1 cellular context compared by ENCODE assay signal in genomic region chr3:8355346-8355745, GRCh38.
TF ChIP-seq lines count a peak whose summit lies in the region.

No MANE protein-coding gene starts in this region.

TF ChIP-seq in K562, 482 proteins besides CTCF, POLR2A, EP300 and RAD21 (continued from another document):
- TF ChIP-seq ZNF175 (CRISPR knock-in tag; IDR thresholded peaks at IDR 0.05; ENCODE audit: low read depth) (peak; percentile 64; the same call in 1 of the 2 replicates), ZNF134 (CRISPR knock-in tag; conservative IDR thresholded peaks at IDR 0.05) (peak; percentile 82), SP2 (IDR thresholded peaks at IDR 0.05; ENCODE audit: extremely low read depth, low read depth, low read length, poor library complexity, severe bottlenecking) (no peak), MAFK (IDR thresholded peaks at IDR 0.05; ENCODE audit: low read length) (no peak), KLF6 (CRISPR knock-in tag; IDR thresholded peaks at IDR 0.05; ENCODE audit: borderline replicate concordance) (peak; percentile 94), ZNF143 (CRISPR knock-in tag; IDR thresholded peaks at IDR 0.05) (no peak), FOXA3 (CRISPR knock-in tag; conservative IDR thresholded peaks at IDR 0.05 in 1 of 2, IDR thresholded peaks at IDR 0.05 in 1 of 2) (0 out of 4 replicates have a peak, but pooled peaks of 1 of the 2 experiments have one; percentile 30), CREB5 (CRISPR knock-in tag; IDR thresholded peaks at IDR 0.05) (peak; percentile 76), ZNF212 (CRISPR knock-in tag; IDR thresholded peaks at IDR 0.05) (peak; percentile 93), GTF2A2 (tag; IDR thresholded peaks at IDR 0.05) (0 out of 2 replicates have a peak, but pooled peaks have one; percentile 37), SMAD4 (CRISPR knock-in tag; conservative IDR thresholded peaks at IDR 0.05) (peak; percentile 48), KAT2B (IDR thresholded peaks at IDR 0.05; ENCODE audit: low read depth, low read length) (no peak), CLOCK (CRISPR knock-in tag; IDR thresholded peaks at IDR 0.05; ENCODE audit: borderline replicate concordance) (peak; percentile 92), ZNF586 (CRISPR knock-in tag; conservative IDR thresholded peaks at IDR 0.05) (peak; percentile 79; the same call in 1 of the 2 replicates), HIVEP1 (CRISPR knock-in tag; IDR thresholded peaks at IDR 0.05) (peak; percentile 6; the same call in 1 of the 2 replicates), ZNF280B (CRISPR knock-in tag; IDR thresholded peaks at IDR 0.05) (peak; percentile 43; the same call in 1 of the 2 replicates), RBM34 (IDR thresholded peaks at IDR 0.05; ENCODE audit: borderline replicate concordance, insufficient read depth, low read length) (no peak), NFXL1 (CRISPR knock-in tag; IDR thresholded peaks at IDR 0.05) (peak; percentile 94), CBX2 (IDR thresholded peaks at IDR 0.05; ENCODE audit: insufficient read depth, low read length, poor library complexity, severe bottlenecking) (no peak), TEAD4 (IDR thresholded peaks at IDR 0.05; ENCODE audit: low read length) (no peak), TEAD4 (CRISPR knock-in tag; IDR thresholded peaks at IDR 0.05; ENCODE audit: borderline replicate concordance) (no peak), ZNF445 (CRISPR knock-in tag; IDR thresholded peaks at IDR 0.05; ENCODE audit: low read depth) (peak; percentile 95), NR4A1 (CRISPR knock-in tag; IDR thresholded peaks at IDR 0.05) (no peak), NR4A1 (tag; IDR thresholded peaks at IDR 0.05) (peak; percentile 69), ZNF174 (CRISPR knock-in tag; IDR thresholded peaks at IDR 0.05) (peak; percentile 81; the same call in 1 of the 2 replicates), MCM5 (IDR thresholded peaks at IDR 0.05; ENCODE audit: low read depth) (no peak), ZKSCAN3 (CRISPR knock-in tag; IDR thresholded peaks at IDR 0.05) (peak; percentile 69), ZNF133 (CRISPR knock-in tag; IDR thresholded peaks at IDR 0.05) (no peak), ZNF57 (CRISPR knock-in tag; IDR thresholded peaks at IDR 0.05) (peak; percentile 72; the same call in 1 of the 2 replicates), ZNF24 (IDR thresholded peaks at IDR 0.05) (no peak), ZNF75A (CRISPR knock-in tag; IDR thresholded peaks at IDR 0.05) (peak; percentile 87), GABPB1 (CRISPR knock-in tag; IDR thresholded peaks at IDR 0.05) (no peak), YY1 (IDR thresholded peaks at IDR 0.05; ENCODE audit: borderline replicate concordance in 1 of 3, control insufficient read depth in 1 of 3, extremely low read depth in 1 of 3, insufficient read depth in 3 of 3, insufficient read length in 1 of 3, insufficient replicate concordance in 2 of 3, low read depth in 1 of 3, low read length in 2 of 3) (no peak), PHF20 (IDR thresholded peaks at IDR 0.05; ENCODE audit: partially characterized antibody) (no peak), ZBTB17 (CRISPR knock-in tag; IDR thresholded peaks at IDR 0.05) (peak; percentile 93), SRF (CRISPR knock-in tag; IDR thresholded peaks at IDR 0.05) (no peak), TAF7 (tag; IDR thresholded peaks at IDR 0.05) (no peak), E2F3 (CRISPR knock-in tag; IDR thresholded peaks at IDR 0.05) (peak; percentile 92), ZFP1 (CRISPR knock-in tag; IDR thresholded peaks at IDR 0.05) (peak; percentile 93)
- TF ChIP-seq, protein P1, sequence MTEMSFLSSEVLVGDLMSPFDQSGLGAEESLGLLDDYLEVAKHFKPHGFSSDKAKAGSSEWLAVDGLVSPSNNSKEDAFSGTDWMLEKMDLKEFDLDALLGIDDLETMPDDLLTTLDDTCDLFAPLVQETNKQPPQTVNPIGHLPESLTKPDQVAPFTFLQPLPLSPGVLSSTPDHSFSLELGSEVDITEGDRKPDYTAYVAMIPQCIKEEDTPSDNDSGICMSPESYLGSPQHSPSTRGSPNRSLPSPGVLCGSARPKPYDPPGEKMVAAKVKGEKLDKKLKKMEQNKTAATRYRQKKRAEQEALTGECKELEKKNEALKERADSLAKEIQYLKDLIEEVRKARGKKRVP (CRISPR knock-in tag; IDR thresholded peaks at IDR 0.05), result peak; percentile 76; the same call in 1 of the 2 replicates
- TF ChIP-seq, protein P2, sequence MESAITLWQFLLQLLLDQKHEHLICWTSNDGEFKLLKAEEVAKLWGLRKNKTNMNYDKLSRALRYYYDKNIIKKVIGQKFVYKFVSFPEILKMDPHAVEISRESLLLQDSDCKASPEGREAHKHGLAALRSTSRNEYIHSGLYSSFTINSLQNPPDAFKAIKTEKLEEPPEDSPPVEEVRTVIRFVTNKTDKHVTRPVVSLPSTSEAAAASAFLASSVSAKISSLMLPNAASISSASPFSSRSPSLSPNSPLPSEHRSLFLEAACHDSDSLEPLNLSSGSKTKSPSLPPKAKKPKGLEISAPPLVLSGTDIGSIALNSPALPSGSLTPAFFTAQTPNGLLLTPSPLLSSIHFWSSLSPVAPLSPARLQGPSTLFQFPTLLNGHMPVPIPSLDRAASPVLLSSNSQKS (CRISPR knock-in tag; IDR thresholded peaks at IDR 0.05), result peak; percentile 87; the same call in 1 of the 2 replicates
- TF ChIP-seq, protein P3, sequence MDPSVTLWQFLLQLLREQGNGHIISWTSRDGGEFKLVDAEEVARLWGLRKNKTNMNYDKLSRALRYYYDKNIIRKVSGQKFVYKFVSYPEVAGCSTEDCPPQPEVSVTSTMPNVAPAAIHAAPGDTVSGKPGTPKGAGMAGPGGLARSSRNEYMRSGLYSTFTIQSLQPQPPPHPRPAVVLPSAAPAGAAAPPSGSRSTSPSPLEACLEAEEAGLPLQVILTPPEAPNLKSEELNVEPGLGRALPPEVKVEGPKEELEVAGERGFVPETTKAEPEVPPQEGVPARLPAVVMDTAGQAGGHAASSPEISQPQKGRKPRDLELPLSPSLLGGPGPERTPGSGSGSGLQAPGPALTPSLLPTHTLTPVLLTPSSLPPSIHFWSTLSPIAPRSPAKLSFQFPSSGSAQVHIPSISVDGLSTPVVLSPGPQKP (CRISPR knock-in tag; IDR thresholded peaks at IDR 0.05), result no peak
- TF ChIP-seq, protein P4, sequence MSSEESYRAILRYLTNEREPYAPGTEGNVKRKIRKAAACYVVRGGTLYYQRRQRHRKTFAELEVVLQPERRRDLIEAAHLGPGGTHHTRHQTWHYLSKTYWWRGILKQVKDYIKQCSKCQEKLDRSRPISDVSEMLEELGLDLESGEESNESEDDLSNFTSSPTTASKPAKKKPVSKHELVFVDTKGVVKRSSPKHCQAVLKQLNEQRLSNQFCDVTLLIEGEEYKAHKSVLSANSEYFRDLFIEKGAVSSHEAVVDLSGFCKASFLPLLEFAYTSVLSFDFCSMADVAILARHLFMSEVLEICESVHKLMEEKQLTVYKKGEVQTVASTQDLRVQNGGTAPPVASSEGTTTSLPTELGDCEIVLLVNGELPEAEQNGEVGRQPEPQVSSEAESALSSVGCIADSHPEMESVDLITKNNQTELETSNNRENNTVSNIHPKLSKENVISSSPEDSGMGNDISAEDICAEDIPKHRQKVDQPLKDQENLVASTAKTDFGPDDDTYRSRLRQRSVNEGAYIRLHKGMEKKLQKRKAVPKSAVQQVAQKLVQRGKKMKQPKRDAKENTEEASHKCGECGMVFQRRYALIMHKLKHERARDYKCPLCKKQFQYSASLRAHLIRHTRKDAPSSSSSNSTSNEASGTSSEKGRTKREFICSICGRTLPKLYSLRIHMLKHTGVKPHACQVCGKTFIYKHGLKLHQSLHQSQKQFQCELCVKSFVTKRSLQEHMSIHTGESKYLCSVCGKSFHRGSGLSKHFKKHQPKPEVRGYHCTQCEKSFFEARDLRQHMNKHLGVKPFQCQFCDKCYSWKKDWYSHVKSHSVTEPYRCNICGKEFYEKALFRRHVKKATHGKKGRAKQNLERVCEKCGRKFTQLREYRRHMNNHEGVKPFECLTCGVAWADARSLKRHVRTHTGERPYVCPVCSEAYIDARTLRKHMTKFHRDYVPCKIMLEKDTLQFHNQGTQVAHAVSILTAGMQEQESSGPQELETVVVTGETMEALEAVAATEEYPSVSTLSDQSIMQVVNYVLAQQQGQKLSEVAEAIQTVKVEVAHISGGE (CRISPR knock-in tag; IDR thresholded peaks at IDR 0.05), result peak in 1 of 3 experiments; percentile 62; a peak in 1 of 6 replicates
